In genomic region chr19:3612901-3613741, GRCh38 we compare ENCODE assay signal across 1 cellular context.
TF ChIP-seq lines count a peak whose summit lies in the region.

No MANE protein-coding gene starts in this region.

TF ChIP-seq in K562, 482 proteins besides CTCF, POLR2A, EP300 and RAD21 (continued from another document and continues in another):
- no peak for TF ChIP-seq GABPB2 (CRISPR knock-in tag; conservative IDR thresholded peaks at IDR 0.05)
- TF ChIP-seq BDP1 (IDR thresholded peaks at IDR 0.05; ENCODE audit: insufficient read depth, insufficient read length) = no peak
- no peak for TF ChIP-seq SAFB2 (IDR thresholded peaks at IDR 0.05; ENCODE audit: borderline replicate concordance, low read depth, low read length, severe bottlenecking)
- TF ChIP-seq HCFC1 (IDR thresholded peaks at IDR 0.05; ENCODE audit: low read depth, low read length) = no peak
- TF ChIP-seq ZNF316 (IDR thresholded peaks at IDR 0.05) = no peak
- TF ChIP-seq HMG20A (CRISPR knock-in tag; conservative IDR thresholded peaks at IDR 0.05) = no peak
- TF ChIP-seq ZNF57 (CRISPR knock-in tag; IDR thresholded peaks at IDR 0.05) = no peak
- TF ChIP-seq JUND (IDR thresholded peaks at IDR 0.05; ENCODE audit: borderline replicate concordance, low read depth, low read length) = no peak
- TF ChIP-seq JUND (tag; IDR thresholded peaks at IDR 0.05; ENCODE audit: borderline replicate concordance, low read depth, low read length) = no peak; the same call in 2 of the 3 replicates
- peak; percentile 10; the same call in 1 of the 2 replicates for TF ChIP-seq NFIC (IDR thresholded peaks at IDR 0.05)
- no peak for TF ChIP-seq ZBTB11 (CRISPR knock-in tag; IDR thresholded peaks at IDR 0.05)
- TF ChIP-seq KAT7 (CRISPR knock-in tag; IDR thresholded peaks at IDR 0.05; ENCODE audit: borderline replicate concordance) = no peak
- TF ChIP-seq CEBPB (tag; IDR thresholded peaks at IDR 0.05) = no peak
- no peak for TF ChIP-seq SAFB (IDR thresholded peaks at IDR 0.05; ENCODE audit: borderline replicate concordance, low read depth, low read length)
- no peak for TF ChIP-seq CC2D1A (IDR thresholded peaks at IDR 0.05)
- no peak for TF ChIP-seq FOXA3 (CRISPR knock-in tag; conservative IDR thresholded peaks at IDR 0.05 in 1 of 2, IDR thresholded peaks at IDR 0.05 in 1 of 2)
- TF ChIP-seq ZNF23 (CRISPR knock-in tag; IDR thresholded peaks at IDR 0.05) = no peak
- TF ChIP-seq E4F1 (CRISPR knock-in tag; IDR thresholded peaks at IDR 0.05; ENCODE audit: borderline replicate concordance) = no peak
- TF ChIP-seq CBFB (CRISPR knock-in tag; IDR thresholded peaks at IDR 0.05) = no peak
- no peak for TF ChIP-seq ZFPM2 (CRISPR knock-in tag; IDR thresholded peaks at IDR 0.05)
- TF ChIP-seq ZNF3 (CRISPR knock-in tag; IDR thresholded peaks at IDR 0.05) = no peak
- TF ChIP-seq GABPB1 (CRISPR knock-in tag; IDR thresholded peaks at IDR 0.05) = no peak
- TF ChIP-seq DNMT1 (IDR thresholded peaks at IDR 0.05) = no peak
- TF ChIP-seq ZMIZ1 (IDR thresholded peaks at IDR 0.05; ENCODE audit: low read depth in 2 of 2, low read length in 2 of 2) = no peak
- TF ChIP-seq JUN (IDR thresholded peaks at IDR 0.05; ENCODE audit: borderline replicate concordance, low read depth, low read length) = no peak; the same call in 1 of the 2 replicates
- TF ChIP-seq JUN (CRISPR knock-in tag; IDR thresholded peaks at IDR 0.05; ENCODE audit: borderline replicate concordance) = no peak
- TF ChIP-seq ZNF583 (CRISPR knock-in tag; IDR thresholded peaks at IDR 0.05) = peak; percentile 84; the same call in 1 of the 2 replicates
- TF ChIP-seq SP1 (CRISPR knock-in tag; IDR thresholded peaks at IDR 0.05) = no peak
- TF ChIP-seq ATF2 (CRISPR knock-in tag; IDR thresholded peaks at IDR 0.05) = no peak
- TF ChIP-seq HEY1 (CRISPR knock-in tag; IDR thresholded peaks at IDR 0.05; ENCODE audit: borderline replicate concordance) = no peak
- TF ChIP-seq MAFK (IDR thresholded peaks at IDR 0.05; ENCODE audit: low read length) = no peak
- TF ChIP-seq SMAD4 (CRISPR knock-in tag; conservative IDR thresholded peaks at IDR 0.05) = peak; percentile 88
- peak; percentile 28; the same call in 1 of the 2 replicates for TF ChIP-seq GABPA (tag; conservative IDR thresholded peaks at IDR 0.05; ENCODE audit: low read depth)
- TF ChIP-seq PHTF2 (CRISPR knock-in tag; IDR thresholded peaks at IDR 0.05) = no peak
- TF ChIP-seq RBM25 (IDR thresholded peaks at IDR 0.05; ENCODE audit: low read depth, low read length, severe bottlenecking) = no peak
- no peak for TF ChIP-seq TAL1 (IDR thresholded peaks at IDR 0.05)
- TF ChIP-seq HINFP (tag; conservative IDR thresholded peaks at IDR 0.05; ENCODE audit: low read depth) = no peak
- TF ChIP-seq ZNF143 (CRISPR knock-in tag; IDR thresholded peaks at IDR 0.05) = no peak
- TF ChIP-seq IFI16 (CRISPR knock-in tag; IDR thresholded peaks at IDR 0.05) = no peak
- TF ChIP-seq ZNF121 (CRISPR knock-in tag; conservative IDR thresholded peaks at IDR 0.05) = no peak
- peak; percentile 58 for TF ChIP-seq VEZF1 (CRISPR knock-in tag; IDR thresholded peaks at IDR 0.05)
- TF ChIP-seq BCOR (IDR thresholded peaks at IDR 0.05) = no peak
- TF ChIP-seq THRB (CRISPR knock-in tag; conservative IDR thresholded peaks at IDR 0.05) = no peak
- no peak for TF ChIP-seq RFX1 (IDR thresholded peaks at IDR 0.05)
- no peak for TF ChIP-seq ZNF224 (CRISPR knock-in tag; IDR thresholded peaks at IDR 0.05)
- TF ChIP-seq TRIM24 (IDR thresholded peaks at IDR 0.05) = no peak
- no peak for TF ChIP-seq DEAF1 (CRISPR knock-in tag; IDR thresholded peaks at IDR 0.05)
- TF ChIP-seq ZBTB5 (IDR thresholded peaks at IDR 0.05) = no peak
